In the genomic region with DNA sequence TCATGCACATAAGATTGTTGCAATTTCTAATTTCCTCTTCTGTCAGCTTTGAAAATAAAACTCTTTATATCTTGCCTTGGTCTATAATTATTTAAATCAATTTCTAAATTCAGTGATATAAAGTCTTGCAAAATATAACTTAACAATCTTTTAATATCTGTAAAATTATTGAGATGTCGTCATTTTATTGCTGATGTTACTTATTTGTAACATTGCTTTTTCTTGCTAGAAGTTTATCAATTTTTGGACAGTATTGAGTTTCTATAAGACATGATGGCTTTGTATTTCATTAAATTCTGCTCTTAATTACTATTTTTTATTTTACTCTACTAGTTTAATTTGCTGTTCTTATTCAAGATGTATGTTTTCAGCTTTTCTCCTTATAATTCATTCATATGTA, we compare ENCODE assay signal across 8 cellular contexts.
"Had no signal": no experiment of that assay in that cellular context is flagged by ENCODE, and none has a peak within 500 bp of the region (broad histone marks: within the 10 kb centered on the region; RNA-seq: fewer than 3 reads in every experiment).

No MANE protein-coding gene starts in this region.

- H3K36me3 Mint-ChIP-seq: IgD-negative memory B cell had no signal

- FAIRE-seq: H1, H54, HTR-8/SVneo had no signal

- H3K27ac ChIP-seq: GM23248 had no signal

- H3K9ac ChIP-seq: GM23248 had no signal

- H3K4me1 Mint-ChIP-seq: H9 had no signal

- H3K4me3 ChIP-seq: GM23248 had no signal

- H3K4me3 Mint-ChIP-seq: H9, IgD-negative memory B cell had no signal

- DNase-seq: GM23248, H9, HCEC 1CT, KG1 had no signal

- H2AFZ ChIP-seq: GM23248 had no signal

- H3K27me3 Mint-ChIP-seq: IgD-negative memory B cell had no signal

- H3K27ac Mint-ChIP-seq: H9, IgD-negative memory B cell had no signal
